In genomic region chr7:26195867-26196266, GRCh38 we compare ENCODE assay signal across 2 cellular contexts.
TF ChIP-seq lines count a peak whose summit lies in the region.

No MANE protein-coding gene starts in this region.

TF ChIP-seq in GM23338, 12 proteins besides CTCF, POLR2A, EP300 and RAD21:
- no peak for TF ChIP-seq JUNB (IDR thresholded peaks at IDR 0.05; ENCODE audit: unreplicated experiment)
- TF ChIP-seq ZNF462 (CRISPR knock-in tag; IDR thresholded peaks at IDR 0.05), result no peak
- TF ChIP-seq REST (IDR thresholded peaks at IDR 0.05; ENCODE audit: unreplicated experiment), result no peak
- no peak for TF ChIP-seq ZNF331 (CRISPR knock-in tag; IDR thresholded peaks at IDR 0.05; ENCODE audit: low read depth)
- no peak for TF ChIP-seq NANOG (IDR thresholded peaks at IDR 0.05; ENCODE audit: borderline replicate concordance)
- TF ChIP-seq POLR2AphosphoS5 (IDR thresholded peaks at IDR 0.05; ENCODE audit: low read depth), result no peak
- TF ChIP-seq STAT1 (IDR thresholded peaks at IDR 0.05; ENCODE audit: unreplicated experiment), result no peak
- no peak for TF ChIP-seq ETS1 (IDR thresholded peaks at IDR 0.05)
- TF ChIP-seq EZH2phosphoT487 (IDR thresholded peaks at IDR 0.05; ENCODE audit: unreplicated experiment), result no peak
- no peak for TF ChIP-seq CREB1 (CRISPR knock-in tag; IDR thresholded peaks at IDR 0.05; ENCODE audit: low read depth)
- no peak for TF ChIP-seq EZH2 (IDR thresholded peaks at IDR 0.05; ENCODE audit: low read depth, unreplicated experiment)
- no peak for TF ChIP-seq ZNF114 (CRISPR knock-in tag; IDR thresholded peaks at IDR 0.05)
TF ChIP-seq in GM23338: peak in this region for 0.

TF ChIP-seq in H1, 55 proteins besides CTCF, POLR2A, EP300 and RAD21:
- no peak for TF ChIP-seq SP1 (IDR thresholded peaks at IDR 0.05; ENCODE audit: low read depth, low read length)
- no peak for TF ChIP-seq YY1 (IDR thresholded peaks at IDR 0.05; ENCODE audit: low read depth, low read length)
- TF ChIP-seq TAF1 (IDR thresholded peaks at IDR 0.05; ENCODE audit: low read depth, low read length), result no peak
- TF ChIP-seq CEBPB (IDR thresholded peaks at IDR 0.05; ENCODE audit: low read depth, low read length), result no peak
- TF ChIP-seq FOSL1 (IDR thresholded peaks at IDR 0.05; ENCODE audit: insufficient read depth, low read depth, low read length), result no peak
- TF ChIP-seq BRCA1 (IDR thresholded peaks at IDR 0.05; ENCODE audit: low read depth, low read length), result no peak
- TF ChIP-seq KDM1A (IDR thresholded peaks at IDR 0.05; ENCODE audit: borderline replicate concordance, low read length), result no peak
- 0 out of 2 replicates have a peak, but pooled peaks have one; percentile 6 for TF ChIP-seq CHD2 (IDR thresholded peaks at IDR 0.05; ENCODE audit: low read length)
TF ChIP-seq in H1: peak in this region for 1.
